ENCODE assay signal across 1 cellular context in the genomic region with DNA sequence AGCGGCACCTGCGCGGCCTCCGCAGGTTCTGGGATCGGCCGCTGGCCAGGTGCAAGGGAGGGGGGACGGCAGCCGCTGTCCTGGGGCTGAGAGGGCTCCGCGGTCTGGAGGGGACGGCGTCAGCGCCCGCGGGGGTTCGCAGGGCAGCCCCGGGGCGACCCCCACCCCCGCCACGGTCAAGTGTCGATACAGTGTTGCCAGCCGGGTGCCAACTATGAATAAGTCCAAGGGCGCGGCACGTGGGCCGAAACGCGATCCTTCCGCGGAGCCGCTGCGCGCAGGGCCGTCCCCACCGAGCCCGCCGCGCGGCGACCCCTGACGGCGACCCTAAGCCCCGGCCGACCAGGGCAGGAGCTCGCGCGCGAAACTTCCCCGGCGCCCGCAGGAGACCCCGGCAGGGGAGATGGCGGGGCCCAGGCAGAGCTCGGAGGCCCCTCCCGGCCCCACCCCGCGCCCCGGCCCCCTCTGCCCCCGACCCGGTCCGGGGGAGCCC.
TF ChIP-seq lines count a peak whose summit lies in the region.

No MANE protein-coding gene starts in this region.

TF ChIP-seq in HepG2, 621 proteins besides CTCF, POLR2A, EP300 and RAD21 (continued from another document and continues in another):
- TF ChIP-seq, protein P1, sequence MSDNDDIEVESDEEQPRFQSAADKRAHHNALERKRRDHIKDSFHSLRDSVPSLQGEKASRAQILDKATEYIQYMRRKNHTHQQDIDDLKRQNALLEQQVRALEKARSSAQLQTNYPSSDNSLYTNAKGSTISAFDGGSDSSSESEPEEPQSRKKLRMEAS (IDR thresholded peaks at IDR 0.05): peak; percentile 79
- TF ChIP-seq CHCHD3 (CRISPR knock-in tag; IDR thresholded peaks at IDR 0.05): no peak
- TF ChIP-seq PAWR (CRISPR knock-in tag; IDR thresholded peaks at IDR 0.05; ENCODE audit: borderline replicate concordance): no peak
- TF ChIP-seq GZF1 (CRISPR knock-in tag; IDR thresholded peaks at IDR 0.05): no peak
- TF ChIP-seq RXRA (CRISPR knock-in tag; IDR thresholded peaks at IDR 0.05): peak; percentile 52; the same call in 1 of the 2 replicates
- no peak for TF ChIP-seq RFXANK (CRISPR knock-in tag; IDR thresholded peaks at IDR 0.05)
- TF ChIP-seq, protein P2, sequence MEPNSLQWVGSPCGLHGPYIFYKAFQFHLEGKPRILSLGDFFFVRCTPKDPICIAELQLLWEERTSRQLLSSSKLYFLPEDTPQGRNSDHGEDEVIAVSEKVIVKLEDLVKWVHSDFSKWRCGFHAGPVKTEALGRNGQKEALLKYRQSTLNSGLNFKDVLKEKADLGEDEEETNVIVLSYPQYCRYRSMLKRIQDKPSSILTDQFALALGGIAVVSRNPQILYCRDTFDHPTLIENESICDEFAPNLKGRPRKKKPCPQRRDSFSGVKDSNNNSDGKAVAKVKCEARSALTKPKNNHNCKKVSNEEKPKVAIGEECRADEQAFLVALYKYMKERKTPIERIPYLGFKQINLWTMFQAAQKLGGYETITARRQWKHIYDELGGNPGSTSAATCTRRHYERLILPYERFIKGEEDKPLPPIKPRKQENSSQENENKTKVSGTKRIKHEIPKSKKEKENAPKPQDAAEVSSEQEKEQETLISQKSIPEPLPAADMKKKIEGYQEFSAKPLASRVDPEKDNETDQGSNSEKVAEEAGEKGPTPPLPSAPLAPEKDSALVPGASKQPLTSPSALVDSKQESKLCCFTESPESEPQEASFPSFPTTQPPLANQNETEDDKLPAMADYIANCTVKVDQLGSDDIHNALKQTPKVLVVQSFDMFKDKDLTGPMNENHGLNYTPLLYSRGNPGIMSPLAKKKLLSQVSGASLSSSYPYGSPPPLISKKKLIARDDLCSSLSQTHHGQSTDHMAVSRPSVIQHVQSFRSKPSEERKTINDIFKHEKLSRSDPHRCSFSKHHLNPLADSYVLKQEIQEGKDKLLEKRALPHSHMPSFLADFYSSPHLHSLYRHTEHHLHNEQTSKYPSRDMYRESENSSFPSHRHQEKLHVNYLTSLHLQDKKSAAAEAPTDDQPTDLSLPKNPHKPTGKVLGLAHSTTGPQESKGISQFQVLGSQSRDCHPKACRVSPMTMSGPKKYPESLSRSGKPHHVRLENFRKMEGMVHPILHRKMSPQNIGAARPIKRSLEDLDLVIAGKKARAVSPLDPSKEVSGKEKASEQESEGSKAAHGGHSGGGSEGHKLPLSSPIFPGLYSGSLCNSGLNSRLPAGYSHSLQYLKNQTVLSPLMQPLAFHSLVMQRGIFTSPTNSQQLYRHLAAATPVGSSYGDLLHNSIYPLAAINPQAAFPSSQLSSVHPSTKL (CRISPR knock-in tag; IDR thresholded peaks at IDR 0.05): peak; percentile 41; the same call in 1 of the 2 replicates
- no peak for TF ChIP-seq MAZ (IDR thresholded peaks at IDR 0.05; ENCODE audit: borderline replicate concordance, low read depth, low read length)
- TF ChIP-seq MAZ (CRISPR knock-in tag; IDR thresholded peaks at IDR 0.05; ENCODE audit: low read depth): 0 out of 2 replicates have a peak, but pooled peaks have one; percentile 22
- TF ChIP-seq, protein P3, sequence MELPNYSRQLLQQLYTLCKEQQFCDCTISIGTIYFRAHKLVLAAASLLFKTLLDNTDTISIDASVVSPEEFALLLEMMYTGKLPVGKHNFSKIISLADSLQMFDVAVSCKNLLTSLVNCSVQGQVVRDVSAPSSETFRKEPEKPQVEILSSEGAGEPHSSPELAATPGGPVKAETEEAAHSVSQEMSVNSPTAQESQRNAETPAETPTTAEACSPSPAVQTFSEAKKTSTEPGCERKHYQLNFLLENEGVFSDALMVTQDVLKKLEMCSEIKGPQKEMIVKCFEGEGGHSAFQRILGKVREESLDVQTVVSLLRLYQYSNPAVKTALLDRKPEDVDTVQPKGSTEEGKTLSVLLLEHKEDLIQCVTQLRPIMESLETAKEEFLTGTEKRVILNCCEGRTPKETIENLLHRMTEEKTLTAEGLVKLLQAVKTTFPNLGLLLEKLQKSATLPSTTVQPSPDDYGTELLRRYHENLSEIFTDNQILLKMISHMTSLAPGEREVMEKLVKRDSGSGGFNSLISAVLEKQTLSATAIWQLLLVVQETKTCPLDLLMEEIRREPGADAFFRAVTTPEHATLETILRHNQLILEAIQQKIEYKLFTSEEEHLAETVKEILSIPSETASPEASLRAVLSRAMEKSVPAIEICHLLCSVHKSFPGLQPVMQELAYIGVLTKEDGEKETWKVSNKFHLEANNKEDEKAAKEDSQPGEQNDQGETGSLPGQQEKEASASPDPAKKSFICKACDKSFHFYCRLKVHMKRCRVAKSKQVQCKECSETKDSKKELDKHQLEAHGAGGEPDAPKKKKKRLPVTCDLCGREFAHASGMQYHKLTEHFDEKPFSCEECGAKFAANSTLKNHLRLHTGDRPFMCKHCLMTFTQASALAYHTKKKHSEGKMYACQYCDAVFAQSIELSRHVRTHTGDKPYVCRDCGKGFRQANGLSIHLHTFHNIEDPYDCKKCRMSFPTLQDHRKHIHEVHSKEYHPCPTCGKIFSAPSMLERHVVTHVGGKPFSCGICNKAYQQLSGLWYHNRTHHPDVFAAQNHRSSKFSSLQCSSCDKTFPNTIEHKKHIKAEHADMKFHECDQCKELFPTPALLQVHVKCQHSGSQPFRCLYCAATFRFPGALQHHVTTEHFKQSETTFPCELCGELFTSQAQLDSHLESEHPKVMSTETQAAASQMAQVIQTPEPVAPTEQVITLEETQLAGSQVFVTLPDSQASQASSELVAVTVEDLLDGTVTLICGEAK (IDR thresholded peaks at IDR 0.05): no peak
- TF ChIP-seq, protein P3 (CRISPR knock-in tag; IDR thresholded peaks at IDR 0.05): 0 out of 2 replicates have a peak, but pooled peaks have one; percentile 30
- no peak for TF ChIP-seq ZNF30 (CRISPR knock-in tag; IDR thresholded peaks at IDR 0.05)
- TF ChIP-seq TAF1 (CRISPR knock-in tag; IDR thresholded peaks at IDR 0.05): peak; percentile 57; the same call in 1 of the 2 replicates
- peak; percentile 46 for TF ChIP-seq ZNF768 (CRISPR knock-in tag; IDR thresholded peaks at IDR 0.05)
- TF ChIP-seq ZBTB7B (CRISPR knock-in tag; IDR thresholded peaks at IDR 0.05): peak; percentile 71
- no peak for TF ChIP-seq ELF1 (CRISPR knock-in tag; IDR thresholded peaks at IDR 0.05)
- TF ChIP-seq HNRNPL (IDR thresholded peaks at IDR 0.05; ENCODE audit: low read depth, low read length): peak; percentile 64; the same call in 1 of the 2 replicates
- TF ChIP-seq PHF21A (CRISPR knock-in tag; IDR thresholded peaks at IDR 0.05): peak; percentile 49; the same call in 1 of the 2 replicates
- TF ChIP-seq TEAD3 (CRISPR knock-in tag; optimal IDR thresholded peaks at IDR 0.05; ENCODE audit: borderline replicate concordance): peak; percentile 18
- TF ChIP-seq AGO2 (optimal IDR thresholded peaks at IDR 0.05; ENCODE audit: low read depth, low read length): peak; percentile 37
- TF ChIP-seq, protein P4, sequence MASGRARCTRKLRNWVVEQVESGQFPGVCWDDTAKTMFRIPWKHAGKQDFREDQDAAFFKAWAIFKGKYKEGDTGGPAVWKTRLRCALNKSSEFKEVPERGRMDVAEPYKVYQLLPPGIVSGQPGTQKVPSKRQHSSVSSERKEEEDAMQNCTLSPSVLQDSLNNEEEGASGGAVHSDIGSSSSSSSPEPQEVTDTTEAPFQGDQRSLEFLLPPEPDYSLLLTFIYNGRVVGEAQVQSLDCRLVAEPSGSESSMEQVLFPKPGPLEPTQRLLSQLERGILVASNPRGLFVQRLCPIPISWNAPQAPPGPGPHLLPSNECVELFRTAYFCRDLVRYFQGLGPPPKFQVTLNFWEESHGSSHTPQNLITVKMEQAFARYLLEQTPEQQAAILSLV (CRISPR knock-in tag; IDR thresholded peaks at IDR 0.05; ENCODE audit: borderline replicate concordance): 0 out of 2 replicates have a peak, but pooled peaks have one; percentile 44
- peak; percentile 55 for TF ChIP-seq MYC (CRISPR knock-in tag; IDR thresholded peaks at IDR 0.05; ENCODE audit: borderline replicate concordance)
- TF ChIP-seq, protein P5, sequence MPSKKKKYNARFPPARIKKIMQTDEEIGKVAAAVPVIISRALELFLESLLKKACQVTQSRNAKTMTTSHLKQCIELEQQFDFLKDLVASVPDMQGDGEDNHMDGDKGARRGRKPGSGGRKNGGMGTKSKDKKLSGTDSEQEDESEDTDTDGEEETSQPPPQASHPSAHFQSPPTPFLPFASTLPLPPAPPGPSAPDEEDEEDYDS (CRISPR knock-in tag; IDR thresholded peaks at IDR 0.05): no peak
- TF ChIP-seq ZNF205 (CRISPR knock-in tag; IDR thresholded peaks at IDR 0.05): peak; percentile 91
- TF ChIP-seq ZNF605 (CRISPR knock-in tag; IDR thresholded peaks at IDR 0.05): peak; percentile 41; the same call in 1 of the 2 replicates
- peak; percentile 80; the same call in 1 of the 2 replicates for TF ChIP-seq RNF2 (conservative IDR thresholded peaks at IDR 0.05; ENCODE audit: low read depth)
- TF ChIP-seq ZNF777 (CRISPR knock-in tag; IDR thresholded peaks at IDR 0.05): peak; percentile 30; the same call in 1 of the 2 replicates
- TF ChIP-seq ZNF121 (CRISPR knock-in tag; IDR thresholded peaks at IDR 0.05): no peak
- TF ChIP-seq KDM3A (CRISPR knock-in tag; IDR thresholded peaks at IDR 0.05; ENCODE audit: low read depth): 0 out of 2 replicates have a peak, but pooled peaks have one; percentile 51
- TF ChIP-seq ZNF431 (CRISPR knock-in tag; IDR thresholded peaks at IDR 0.05; ENCODE audit: borderline replicate concordance, low read depth): peak; percentile 34; the same call in 1 of the 2 replicates
- TF ChIP-seq ZNF430 (CRISPR knock-in tag; IDR thresholded peaks at IDR 0.05): peak; percentile 55; the same call in 1 of the 2 replicates
- no peak for TF ChIP-seq TEAD2 (CRISPR knock-in tag; IDR thresholded peaks at IDR 0.05)
- TF ChIP-seq, protein P6, sequence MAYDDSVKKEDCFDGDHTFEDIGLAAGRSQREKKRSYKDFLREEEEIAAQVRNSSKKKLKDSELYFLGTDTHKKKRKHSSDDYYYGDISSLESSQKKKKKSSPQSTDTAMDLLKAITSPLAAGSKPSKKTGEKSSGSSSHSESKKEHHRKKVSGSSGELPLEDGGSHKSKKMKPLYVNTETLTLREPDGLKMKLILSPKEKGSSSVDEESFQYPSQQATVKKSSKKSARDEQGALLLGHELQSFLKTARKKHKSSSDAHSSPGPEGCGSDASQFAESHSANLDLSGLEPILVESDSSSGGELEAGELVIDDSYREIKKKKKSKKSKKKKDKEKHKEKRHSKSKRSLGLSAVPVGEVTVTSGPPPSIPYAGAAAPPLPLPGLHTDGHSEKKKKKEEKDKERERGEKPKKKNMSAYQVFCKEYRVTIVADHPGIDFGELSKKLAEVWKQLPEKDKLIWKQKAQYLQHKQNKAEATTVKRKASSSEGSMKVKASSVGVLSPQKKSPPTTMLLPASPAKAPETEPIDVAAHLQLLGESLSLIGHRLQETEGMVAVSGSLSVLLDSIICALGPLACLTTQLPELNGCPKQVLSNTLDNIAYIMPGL (CRISPR knock-in tag; IDR thresholded peaks at IDR 0.05; ENCODE audit: borderline replicate concordance in 1 of 2, low read depth in 1 of 2): peak; percentile 15 to 24; a peak in 1 of 4 replicates
- TF ChIP-seq ZNF451 (CRISPR knock-in tag; IDR thresholded peaks at IDR 0.05): peak; percentile 39; the same call in 1 of the 2 replicates
- 0 out of 2 replicates have a peak, but pooled peaks have one; percentile 14 for TF ChIP-seq BHLHE40 (IDR thresholded peaks at IDR 0.05; ENCODE audit: low read length)
- peak; percentile 26; the same call in 1 of the 2 replicates for TF ChIP-seq HOXA3 (CRISPR knock-in tag; IDR thresholded peaks at IDR 0.05)
- TF ChIP-seq, protein P7, sequence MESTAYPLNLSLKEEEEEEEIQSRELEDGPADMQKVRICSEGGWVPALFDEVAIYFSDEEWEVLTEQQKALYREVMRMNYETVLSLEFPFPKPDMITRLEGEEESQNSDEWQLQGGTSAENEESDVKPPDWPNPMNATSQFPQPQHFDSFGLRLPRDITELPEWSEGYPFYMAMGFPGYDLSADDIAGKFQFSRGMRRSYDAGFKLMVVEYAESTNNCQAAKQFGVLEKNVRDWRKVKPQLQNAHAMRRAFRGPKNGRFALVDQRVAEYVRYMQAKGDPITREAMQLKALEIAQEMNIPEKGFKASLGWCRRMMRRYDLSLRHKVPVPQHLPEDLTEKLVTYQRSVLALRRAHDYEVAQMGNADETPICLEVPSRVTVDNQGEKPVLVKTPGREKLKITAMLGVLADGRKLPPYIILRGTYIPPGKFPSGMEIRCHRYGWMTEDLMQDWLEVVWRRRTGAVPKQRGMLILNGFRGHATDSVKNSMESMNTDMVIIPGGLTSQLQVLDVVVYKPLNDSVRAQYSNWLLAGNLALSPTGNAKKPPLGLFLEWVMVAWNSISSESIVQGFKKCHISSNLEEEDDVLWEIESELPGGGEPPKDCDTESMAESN (CRISPR knock-in tag; conservative IDR thresholded peaks at IDR 0.05): peak; percentile 52; the same call in 1 of the 2 replicates
- TF ChIP-seq ZFY (CRISPR knock-in tag; IDR thresholded peaks at IDR 0.05): peak; percentile 66
- TF ChIP-seq, protein P8, sequence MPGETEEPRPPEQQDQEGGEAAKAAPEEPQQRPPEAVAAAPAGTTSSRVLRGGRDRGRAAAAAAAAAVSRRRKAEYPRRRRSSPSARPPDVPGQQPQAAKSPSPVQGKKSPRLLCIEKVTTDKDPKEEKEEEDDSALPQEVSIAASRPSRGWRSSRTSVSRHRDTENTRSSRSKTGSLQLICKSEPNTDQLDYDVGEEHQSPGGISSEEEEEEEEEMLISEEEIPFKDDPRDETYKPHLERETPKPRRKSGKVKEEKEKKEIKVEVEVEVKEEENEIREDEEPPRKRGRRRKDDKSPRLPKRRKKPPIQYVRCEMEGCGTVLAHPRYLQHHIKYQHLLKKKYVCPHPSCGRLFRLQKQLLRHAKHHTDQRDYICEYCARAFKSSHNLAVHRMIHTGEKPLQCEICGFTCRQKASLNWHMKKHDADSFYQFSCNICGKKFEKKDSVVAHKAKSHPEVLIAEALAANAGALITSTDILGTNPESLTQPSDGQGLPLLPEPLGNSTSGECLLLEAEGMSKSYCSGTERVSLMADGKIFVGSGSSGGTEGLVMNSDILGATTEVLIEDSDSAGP (CRISPR knock-in tag; IDR thresholded peaks at IDR 0.05; ENCODE audit: borderline replicate concordance): peak; percentile 45; the same call in 1 of the 2 replicates
